In genomic region chr14:90503582-90503981, GRCh38 we compare ENCODE assay signal across 27 cellular contexts.
DNase-seq lines count a peak whose midpoint lies in the region; ATAC-seq and TF ChIP-seq lines count a peak whose summit lies in the region.
"Had no signal": no experiment of that assay in that cellular context is flagged by ENCODE, and none has a peak within 500 bp of the region (broad histone marks: within the 10 kb centered on the region; RNA-seq: fewer than 3 reads in every experiment).

No MANE protein-coding gene starts in this region.

- no peak overlapping the region for H2AFZ ChIP-seq in GM23338
- H2AFZ ChIP-seq: neural progenitor cell had no signal

- TF ChIP-seq CTCF in body of pancreas (IDR thresholded peaks at IDR 0.05) (no peak), GM23338 (conservative IDR thresholded peaks at IDR 0.05; ENCODE audit: low read depth in 2 of 2) (no peak)

- no peak for TF ChIP-seq POLR2A in body of pancreas (IDR thresholded peaks at IDR 0.05)

- ATAC-seq in Right ventricle myocardium superior (ENCODE audit: poor library complexity) (peak; percentile 25), body of pancreas (peak; percentile 68), HG03139 (IDR thresholded peaks at IDR 0.05; ENCODE audit: unreplicated experiment) (no peak), GM23338 (no peak)
- ATAC-seq: activated CD8-positive, alpha-beta T cell treated with anti-CD3 and anti-CD28 coated beads, Interleukin-2, amount 10 ng/mL, durations not matched to agents 7 days and 5 days; esophagus mucosa; gastrocnemius medialis had no signal

- no peaks in the 10 kb centered on the region; the same call in 2 of the 3 replicates for H3K36me3 Mint-ChIP-seq in GM23338 (ENCODE audit: low read depth)
- H3K36me3 Mint-ChIP-seq: IgD-negative memory B cell, neural progenitor cell had no signal

- H3K79me2 ChIP-seq in GM23338 (replicated peaks; ENCODE audit: insufficient read depth): no peaks in the 10 kb centered on the region

- H3K4me1 ChIP-seq in body of pancreas: peaks cover 33% of the 10 kb centered on the region
- H3K4me1 ChIP-seq in GM23338 (ENCODE audit: insufficient read depth): peaks cover 7% of the 10 kb centered on the region
- H3K4me1 ChIP-seq: ascending aorta, gastrocnemius medialis, HAP-1, neural progenitor cell had no signal

- no peak overlapping the region for H3K4me3 Mint-ChIP-seq in GM23338
- H3K4me3 Mint-ChIP-seq: activated CD8-positive, alpha-beta T cell treated with anti-CD3 and anti-CD28 coated beads, Interleukin-2, amount 10 ng/mL, durations not matched to agents 7 days and 5 days; IgD-negative memory B cell; neural progenitor cell had no signal

- H3K36me3 ChIP-seq in body of pancreas (replicated peaks in 1 of 2; ENCODE audit: insufficient read depth in 1 of 2, low read depth in 2 of 2) (no peaks in the 10 kb centered on the region), GM23338 (ENCODE audit: insufficient read depth) (no peaks in the 10 kb centered on the region)
- H3K36me3 ChIP-seq: ascending aorta, gastrocnemius medialis, HAP-1, neural progenitor cell, Peyer's patch had no signal

- whole genome bisulfite sequencing in body of pancreas, 2 donors: 23 to 40% methylated on average over 1 to 5 of the region's 5 CpGs

- H3K4me3 ChIP-seq in body of pancreas (no peak overlapping the region), GM23338 (no peak overlapping the region)
- H3K4me3 ChIP-seq: ascending aorta, gastrocnemius medialis, HAP-1, neural progenitor cell, Peyer's patch, SK-N-MC had no signal

- H3K4me2 ChIP-seq in GM23338: no peak overlapping the region
- H3K4me2 ChIP-seq: neural progenitor cell had no signal

- H3K4me1 Mint-ChIP-seq in GM23338: peaks cover 27% of the 10 kb centered on the region

- H3K9me2 ChIP-seq in GM23338 (ENCODE audit: insufficient read depth): peaks cover 16% of the 10 kb centered on the region

- H3K27me3 Mint-ChIP-seq in GM23338 (ENCODE audit: insufficient read depth, low read depth, poor library complexity): peaks cover 4% of the 10 kb centered on the region

- H3K9me3 ChIP-seq in body of pancreas: no peaks in the 10 kb centered on the region
- H3K9me3 ChIP-seq: ascending aorta, Caco-2, gastrocnemius medialis, HAP-1, Peyer's patch had no signal

- H3K27ac Mint-ChIP-seq in GM23338: no peak overlapping the region
- H3K27ac Mint-ChIP-seq: activated CD8-positive, alpha-beta T cell treated with anti-CD3 and anti-CD28 coated beads, Interleukin-2, amount 10 ng/mL, durations not matched to agents 7 days and 5 days; IgD-negative memory B cell; neural progenitor cell had no signal

- no peaks in the 10 kb centered on the region for H3K27me3 ChIP-seq in body of pancreas
- H3K27me3 ChIP-seq in GM23338 (ENCODE audit: insufficient read depth): no peaks in the 10 kb centered on the region
- H3K27me3 ChIP-seq: ascending aorta, gastrocnemius medialis, neural progenitor cell, Peyer's patch had no signal

- intact Hi-C loops in Right ventricle myocardium superior (cut with DNase I): no loop called here
- intact Hi-C loops in cardiac septum (cut with DNase I): no loop called here
- intact Hi-C loops in body of pancreas (cut with DNase I): no loop called here

- H3K27ac ChIP-seq in body of pancreas (peak overlapping the region; percentile 45 to 75 (median 64)), GM23338 (ENCODE audit: low read depth) (no peak overlapping the region)
- H3K27ac ChIP-seq: ascending aorta, gastrocnemius medialis, neural progenitor cell, Peyer's patch, SK-N-MC had no signal

- no peak for DNase-seq in Right ventricle myocardium superior
- DNase-seq in cardiac septum (ENCODE audit: low spot score): no peak
- DNase-seq in body of pancreas: peak; percentile 70 to 74 (median 72)
- DNase-seq in mucosa of gallbladder (ENCODE audit: low spot score): peak; percentile 60
- no peak for DNase-seq in GM23338 (ENCODE audit: low spot score)
- no peak for DNase-seq in C1 segment of cervical spinal cord (lab: John Stamatoyannopoulos, UW)
- DNase-seq: activated CD4-positive, CD25-positive, alpha-beta regulatory T cell; activated CD8-positive, alpha-beta T cell treated with anti-CD3 and anti-CD28 coated beads, Interleukin-2, amount 10 ng/mL, durations not matched to agents 7 days and 5 days; activated naive CD4-positive, alpha-beta T cell treated with anti-CD3 and anti-CD28 coated beads, Interleukin-2, amount 50 U/mL, for 16 hours; activated T-cell treated with anti-CD3 and anti-CD28 coated beads, Interleukin-2, amount 50 U/mL, for 48 hours; Caco-2; effector CD8-positive, alpha-beta T cell; gastrocnemius medialis; GDM1; MM.1S; NCI-H2107; NK-92 treated with Interleukin-12 subunit alpha and Interleukin-12 subunit beta, amount 100 ng/mL, for 24 hours; Peyer's patch; stimulated activated CD8-positive, alpha-beta memory T cell treated with anti-CD3 and anti-CD28 coated beads, Interleukin-4, amount 100 ng/mL, for 48 hours; T-helper 9 cell had no signal

- H3F3A ChIP-seq in GM23338 (replicated peaks; ENCODE audit: low read depth): no peaks in the 10 kb centered on the region

- no peaks in the 10 kb centered on the region for H3K9me3 Mint-ChIP-seq in GM23338
- H3K9me3 Mint-ChIP-seq: neural progenitor cell had no signal

- H4K20me1 ChIP-seq in GM23338 (replicated peaks; ENCODE audit: insufficient read depth): no peaks in the 10 kb centered on the region

TF ChIP-seq in GM23338, 12 proteins besides CTCF, POLR2A, EP300 and RAD21 (continues in another document):
- TF ChIP-seq ZNF331 (CRISPR knock-in tag; IDR thresholded peaks at IDR 0.05; ENCODE audit: low read depth) (no peak), ZNF462 (CRISPR knock-in tag; IDR thresholded peaks at IDR 0.05) (no peak), ZNF114 (CRISPR knock-in tag; IDR thresholded peaks at IDR 0.05) (no peak), EZH2 (IDR thresholded peaks at IDR 0.05; ENCODE audit: low read depth, unreplicated experiment) (no peak), STAT1 (IDR thresholded peaks at IDR 0.05; ENCODE audit: unreplicated experiment) (no peak), CREB1 (CRISPR knock-in tag; IDR thresholded peaks at IDR 0.05; ENCODE audit: low read depth) (no peak)

Comparison
In these comparisons a context has a peak if more than half of its experiments do, and no peak if none do; other contexts are left out.
1. ATAC-seq: peak in Right ventricle myocardium superior (single experiment) and body of pancreas (single experiment); none in HG03139 (single experiment) and GM23338 (single experiment).
2. DNase-seq: peak in body of pancreas (4 of 4) and mucosa of gallbladder (single experiment); none in Right ventricle myocardium superior (single experiment), cardiac septum (single experiment), GM23338 (single experiment) and C1 segment of cervical spinal cord (0 of 14).